In genomic region chr13:74135306-74136088, GRCh38 we compare ENCODE assay signal across 8 cellular contexts. TPM values are rescaled to one million over a fixed set of nuclear protein-coding genes. Genes with fewer than 3 reads are reported as not detected.
DNase-seq lines count a peak whose midpoint lies in the region; ATAC-seq and TF ChIP-seq lines count a peak whose summit lies in the region.

No MANE protein-coding gene starts in this region.

- peaks cover 31% of the 10 kb centered on the region for H3F3A ChIP-seq in GM23248 (ENCODE audit: insufficient read depth)

- peaks cover 33% of the 10 kb centered on the region for H3K79me2 ChIP-seq in GM23248 (ENCODE audit: insufficient read depth)

- peak overlapping the region; percentile 89 for H3K9ac ChIP-seq in GM23248
- peak overlapping the region; percentile 70 for H3K9ac ChIP-seq in rectal smooth muscle tissue (ENCODE audit: low read length)

- WGBS in GM23248 (ENCODE audit: low coverage in 1 of 2, low lambda C conversion rate in 2 of 2, missing lambda C conversion rate in 2 of 2), 2 experiments = 1% methylated on average over 20 to 62 of the region's 76 CpGs

- H3K9me3 ChIP-seq in GM23248 (ENCODE audit: low read depth) (no peaks in the 10 kb centered on the region), right atrium auricular region (no peaks in the 10 kb centered on the region)

- in situ Hi-C loops in GM23248 (cut with MboI) = no loop called here

- H3K36me3 ChIP-seq in GM23248 (ENCODE audit: low read depth) (no peaks in the 10 kb centered on the region), right atrium auricular region (no peaks in the 10 kb centered on the region), rectal smooth muscle tissue (ENCODE audit: control insufficient read depth, insufficient read depth, low read length) (no peaks in the 10 kb centered on the region)

- H3K27me3 ChIP-seq in GM23248 (replicated peaks; ENCODE audit: insufficient read depth) = no peaks in the 10 kb centered on the region
- H3K27me3 ChIP-seq in right atrium auricular region = no peaks in the 10 kb centered on the region
- no peaks in the 10 kb centered on the region for H3K27me3 ChIP-seq in rectal smooth muscle tissue (ENCODE audit: control insufficient read depth, insufficient read depth, low read length)

- peak overlapping the region; percentile 97 for H3K4me3 ChIP-seq in GM23248
- peak overlapping the region; percentile 93 to 95 for H3K4me3 ChIP-seq in right atrium auricular region
- H3K4me3 ChIP-seq in rectal smooth muscle tissue (ENCODE audit: low read length) = peak overlapping the region; percentile 78

- no peak for TF ChIP-seq CTCF in right atrium auricular region (IDR thresholded peaks at IDR 0.05)

- peak; percentile 63 for DNase-seq in GM04504 (ENCODE audit: low read depth)
- peak; percentile 89 for DNase-seq in GM23248
- DNase-seq in Kasumi-1 (lab: John Stamatoyannopoulos, UW) = peak; percentile 22 to 44
- peak; percentile 56 for DNase-seq in amniotic stem cell (lab: John Stamatoyannopoulos, UW)
- DNase-seq in right atrium auricular region (ENCODE audit: low spot score) = peak; percentile 63
- DNase-seq in cerebellar nuclear complex (lab: John Stamatoyannopoulos, UW) = no peak

- no peaks in the 10 kb centered on the region for H4K20me1 ChIP-seq in GM23248 (ENCODE audit: insufficient read depth)

- H2AFZ ChIP-seq in GM23248 = peak overlapping the region; percentile 81

- ATAC-seq in SK-N-SH treated with all-trans-retinoic acid at 6 μM for 48 hours = peak; percentile 48

- H3K4me1 ChIP-seq in GM23248 (ENCODE audit: insufficient read depth) (peaks cover 20% of the 10 kb centered on the region), right atrium auricular region (peaks cover 0 to 14% of the 10 kb centered on the region in 2 donors), rectal smooth muscle tissue (ENCODE audit: control insufficient read depth, insufficient read depth, low read length) (peaks cover 7% of the 10 kb centered on the region)

- H3K4me2 ChIP-seq in GM23248 (ENCODE audit: unreplicated experiment) = peak overlapping the region; percentile 82

- H3K9me2 ChIP-seq in GM23248 (ENCODE audit: insufficient read depth) = no peaks in the 10 kb centered on the region

- H3K27ac ChIP-seq in GM23248 = peak overlapping the region; percentile 90
- H3K27ac ChIP-seq in right atrium auricular region = peak overlapping the region; percentile 97 to 98
- peak overlapping the region; percentile 85 for H3K27ac ChIP-seq in rectal smooth muscle tissue (ENCODE audit: low read depth, low read length)

TF ChIP-seq in SK-N-SH treated with all-trans-retinoic acid at 6 μM for 48 hours, 23 proteins besides CTCF, POLR2A, EP300 and RAD21:
- TF ChIP-seq GLIS3 (CRISPR knock-in tag; IDR thresholded peaks at IDR 0.05) (no peak), TCF4 (CRISPR knock-in tag; IDR thresholded peaks at IDR 0.05; ENCODE audit: borderline replicate concordance) (no peak), CSDC2 (CRISPR knock-in tag; IDR thresholded peaks at IDR 0.05) (no peak), OSR1 (CRISPR knock-in tag; IDR thresholded peaks at IDR 0.05) (no peak), ZFP30 (CRISPR knock-in tag; IDR thresholded peaks at IDR 0.05) (no peak), ISL1 (CRISPR knock-in tag; IDR thresholded peaks at IDR 0.05) (no peak), ZNF565 (CRISPR knock-in tag; conservative IDR thresholded peaks at IDR 0.05; ENCODE audit: low read depth) (no peak), RARB (CRISPR knock-in tag; IDR thresholded peaks at IDR 0.05) (no peak), PPARA (CRISPR knock-in tag; IDR thresholded peaks at IDR 0.05; ENCODE audit: borderline replicate concordance) (no peak), ESRRG (CRISPR knock-in tag; IDR thresholded peaks at IDR 0.05) (no peak), SNAI2 (CRISPR knock-in tag; IDR thresholded peaks at IDR 0.05) (no peak), BACH2 (CRISPR knock-in tag; IDR thresholded peaks at IDR 0.05; ENCODE audit: borderline replicate concordance) (no peak), TSHZ2 (CRISPR knock-in tag; IDR thresholded peaks at IDR 0.05) (no peak)
- TF ChIP-seq, protein P1, sequence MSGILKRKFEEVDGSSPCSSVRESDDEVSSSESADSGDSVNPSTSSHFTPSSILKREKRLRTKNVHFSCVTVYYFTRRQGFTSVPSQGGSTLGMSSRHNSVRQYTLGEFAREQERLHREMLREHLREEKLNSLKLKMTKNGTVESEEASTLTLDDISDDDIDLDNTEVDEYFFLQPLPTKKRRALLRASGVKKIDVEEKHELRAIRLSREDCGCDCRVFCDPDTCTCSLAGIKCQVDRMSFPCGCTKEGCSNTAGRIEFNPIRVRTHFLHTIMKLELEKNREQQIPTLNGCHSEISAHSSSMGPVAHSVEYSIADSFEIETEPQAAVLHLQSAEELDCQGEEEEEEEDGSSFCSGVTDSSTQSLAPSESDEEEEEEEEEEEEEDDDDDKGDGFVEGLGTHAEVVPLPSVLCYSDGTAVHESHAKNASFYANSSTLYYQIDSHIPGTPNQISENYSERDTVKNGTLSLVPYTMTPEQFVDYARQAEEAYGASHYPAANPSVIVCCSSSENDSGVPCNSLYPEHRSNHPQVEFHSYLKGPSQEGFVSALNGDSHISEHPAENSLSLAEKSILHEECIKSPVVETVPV (CRISPR knock-in tag; IDR thresholded peaks at IDR 0.05) = no peak
- TF ChIP-seq, protein P2, sequence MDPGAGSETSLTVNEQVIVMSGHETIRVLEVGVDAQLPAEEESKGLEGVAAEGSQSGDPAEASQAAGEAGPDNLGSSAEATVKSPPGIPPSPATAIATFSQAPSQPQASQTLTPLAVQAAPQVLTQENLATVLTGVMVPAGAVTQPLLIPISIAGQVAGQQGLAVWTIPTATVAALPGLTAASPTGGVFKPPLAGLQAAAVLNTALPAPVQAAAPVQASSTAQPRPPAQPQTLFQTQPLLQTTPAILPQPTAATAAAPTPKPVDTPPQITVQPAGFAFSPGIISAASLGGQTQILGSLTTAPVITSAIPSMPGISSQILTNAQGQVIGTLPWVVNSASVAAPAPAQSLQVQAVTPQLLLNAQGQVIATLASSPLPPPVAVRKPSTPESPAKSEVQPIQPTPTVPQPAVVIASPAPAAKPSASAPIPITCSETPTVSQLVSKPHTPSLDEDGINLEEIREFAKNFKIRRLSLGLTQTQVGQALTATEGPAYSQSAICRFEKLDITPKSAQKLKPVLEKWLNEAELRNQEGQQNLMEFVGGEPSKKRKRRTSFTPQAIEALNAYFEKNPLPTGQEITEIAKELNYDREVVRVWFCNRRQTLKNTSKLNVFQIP (CRISPR knock-in tag; IDR thresholded peaks at IDR 0.05; ENCODE audit: borderline replicate concordance, low read depth) = no peak

RNA-seq across cellular contexts. Expression of gene KLF12, which starts 1.3 kb away (rescaled TPM):
- 17.3 and 19.8 TPM in 2 replicates for total RNA-seq in GM23248 (2014; rRNA removed; shearing (Covaris generic))
- 12.2 and 12.8 TPM in 2 replicates for polyA plus RNA-seq in GM23248 (2016; fragmentation: Nextera tagmentation; extraction: Ambion mirVana)
- total RNA-seq in right atrium auricular region = 10 to 100 TPM in 1 of 2 donors, 1 to 10 TPM in 1; 6.1 to 12.3 TPM

Comparison
In these comparisons a context has a peak if more than half of its experiments do, and no peak if none do; other contexts are left out.
1. DNase-seq: peak in GM04504 (single experiment), GM23248 (single experiment), Kasumi-1 (2 of 2), amniotic stem cell (single experiment) and right atrium auricular region (single experiment); none in cerebellar nuclear complex (0 of 2).
2. Peak in every context shown above with its lines, with median percentiles within 50 percentile points of each other: H3K27ac ChIP-seq and H3K4me3 ChIP-seq.